In the genomic region with DNA sequence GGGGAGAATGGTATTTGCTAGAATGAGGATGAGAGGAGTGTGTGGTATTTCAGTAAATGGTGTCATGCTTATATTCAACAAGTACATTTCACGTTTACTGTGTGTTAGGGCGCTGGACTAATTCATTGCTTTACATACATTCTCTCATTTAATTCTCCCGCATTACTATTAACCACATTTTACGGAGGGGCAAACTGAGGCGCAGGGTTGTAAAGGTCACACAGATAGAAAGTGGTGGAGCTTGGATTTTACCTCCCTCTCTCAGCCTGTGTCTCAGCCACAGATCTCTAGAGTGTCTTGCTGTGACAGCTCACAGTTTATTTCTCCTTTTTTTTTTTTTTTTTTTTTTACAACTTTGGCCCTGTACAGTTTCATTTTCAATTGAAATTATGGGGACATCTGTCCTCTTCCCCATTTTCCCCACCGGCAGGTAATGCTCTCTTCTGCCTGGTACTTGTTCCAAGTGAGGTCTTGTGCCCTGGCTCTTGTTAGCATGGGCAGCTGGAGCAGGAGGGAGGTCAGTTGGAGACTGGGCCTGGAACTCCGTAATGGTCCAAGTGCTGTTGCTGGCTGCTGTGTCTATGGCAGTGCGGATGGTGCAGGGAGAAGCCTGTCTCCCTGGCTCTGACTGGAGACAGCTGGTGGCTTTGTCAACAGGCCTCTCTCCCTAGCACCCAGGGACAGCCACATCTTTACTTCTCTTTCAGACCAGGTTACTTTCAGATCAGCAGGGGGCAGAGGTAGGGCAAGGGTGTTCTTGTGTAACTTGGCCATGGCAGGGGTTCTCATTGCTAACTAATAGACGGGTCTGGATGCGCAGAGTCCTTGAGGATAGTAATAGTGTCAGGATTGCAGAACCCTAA, we compare ENCODE assay signal across 1 cellular context.
TF ChIP-seq lines count a peak whose summit lies in the region.

No MANE protein-coding gene starts in this region.

TF ChIP-seq in HepG2, 621 proteins besides CTCF, POLR2A, EP300 and RAD21 (continued from another document and continues in another):
- TF ChIP-seq, protein P1, sequence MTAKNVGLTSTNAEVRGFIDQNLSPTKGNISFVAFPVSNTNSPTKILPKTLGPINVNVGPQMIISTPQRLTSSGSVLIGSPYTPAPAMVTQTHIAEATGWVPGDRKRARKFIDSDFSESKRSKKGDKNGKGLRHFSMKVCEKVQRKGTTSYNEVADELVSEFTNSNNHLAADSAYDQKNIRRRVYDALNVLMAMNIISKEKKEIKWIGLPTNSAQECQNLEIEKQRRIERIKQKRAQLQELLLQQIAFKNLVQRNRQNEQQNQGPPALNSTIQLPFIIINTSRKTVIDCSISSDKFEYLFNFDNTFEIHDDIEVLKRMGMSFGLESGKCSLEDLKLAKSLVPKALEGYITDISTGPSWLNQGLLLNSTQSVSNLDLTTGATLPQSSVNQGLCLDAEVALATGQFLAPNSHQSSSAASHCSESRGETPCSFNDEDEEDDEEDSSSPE (CRISPR knock-in tag; IDR thresholded peaks at IDR 0.05): no peak
- TF ChIP-seq DPF2 (CRISPR knock-in tag; IDR thresholded peaks at IDR 0.05; ENCODE audit: borderline replicate concordance, low read depth) (no peak), MAFK (conservative IDR thresholded peaks at IDR 0.05 in 1 of 2, IDR thresholded peaks at IDR 0.05 in 1 of 2; ENCODE audit: low read length in 2 of 2) (no peak), ZSCAN9 (CRISPR knock-in tag; IDR thresholded peaks at IDR 0.05; ENCODE audit: borderline replicate concordance) (no peak), NFRKB (IDR thresholded peaks at IDR 0.05) (no peak), ZNF749 (CRISPR knock-in tag; IDR thresholded peaks at IDR 0.05; ENCODE audit: borderline replicate concordance) (no peak), MTF2 (CRISPR knock-in tag; IDR thresholded peaks at IDR 0.05; ENCODE audit: borderline replicate concordance) (no peak), ZNF431 (CRISPR knock-in tag; IDR thresholded peaks at IDR 0.05; ENCODE audit: borderline replicate concordance, low read depth) (no peak), YY1 (IDR thresholded peaks at IDR 0.05; ENCODE audit: insufficient read depth, insufficient replicate concordance, low read depth, low read length) (no peak), ZNF788 (CRISPR knock-in tag; IDR thresholded peaks at IDR 0.05; ENCODE audit: borderline replicate concordance) (peak; percentile 32; the same call in 1 of the 2 replicates), REXO4 (CRISPR knock-in tag; IDR thresholded peaks at IDR 0.05; ENCODE audit: borderline replicate concordance) (no peak), KDM5B (CRISPR knock-in tag; IDR thresholded peaks at IDR 0.05; ENCODE audit: borderline replicate concordance) (no peak), ZSCAN29 (CRISPR knock-in tag; conservative IDR thresholded peaks at IDR 0.05) (no peak), ZNF274 (CRISPR knock-in tag; IDR thresholded peaks at IDR 0.05) (no peak), ZNF564 (CRISPR knock-in tag; IDR thresholded peaks at IDR 0.05) (no peak), THYN1 (CRISPR knock-in tag; IDR thresholded peaks at IDR 0.05; ENCODE audit: borderline replicate concordance, low read depth) (no peak), FOXM1 (CRISPR knock-in tag; IDR thresholded peaks at IDR 0.05) (no peak), IKZF1 (IDR thresholded peaks at IDR 0.05) (no peak), PHF21A (CRISPR knock-in tag; IDR thresholded peaks at IDR 0.05) (peak; percentile 39; the same call in 1 of the 2 replicates), ZNF224 (CRISPR knock-in tag; IDR thresholded peaks at IDR 0.05) (no peak), CHD4 (IDR thresholded peaks at IDR 0.05; ENCODE audit: borderline replicate concordance, low read length) (peak; percentile 95; the same call in 1 of the 2 replicates), POLR2AphosphoS5 (IDR thresholded peaks at IDR 0.05; ENCODE audit: low read depth, low read length) (no peak), THAP11 (CRISPR knock-in tag; IDR thresholded peaks at IDR 0.05) (no peak), ZNF143 (CRISPR knock-in tag; IDR thresholded peaks at IDR 0.05) (no peak), FOXA1 (IDR thresholded peaks at IDR 0.05) (no peak), FOXA1 (CRISPR knock-in tag; IDR thresholded peaks at IDR 0.05) (peak; percentile 94), ZBTB20 (CRISPR knock-in tag; IDR thresholded peaks at IDR 0.05; ENCODE audit: borderline replicate concordance, low read depth) (no peak), ATF1 (CRISPR knock-in tag; IDR thresholded peaks at IDR 0.05) (no peak), ZNF331 (CRISPR knock-in tag; IDR thresholded peaks at IDR 0.05) (no peak; the same call in 1 of the 2 replicates), SNRNP70 (IDR thresholded peaks at IDR 0.05; ENCODE audit: low read depth, low read length) (no peak), SNAPC4 (CRISPR knock-in tag; IDR thresholded peaks at IDR 0.05) (no peak), ZNF33B (CRISPR knock-in tag; IDR thresholded peaks at IDR 0.05) (no peak), ZNF552 (CRISPR knock-in tag; IDR thresholded peaks at IDR 0.05; ENCODE audit: borderline replicate concordance) (no peak), ZC3H13 (CRISPR knock-in tag; IDR thresholded peaks at IDR 0.05) (no peak), GATAD2A (CRISPR knock-in tag; IDR thresholded peaks at IDR 0.05) (peak; percentile 49), HOXA7 (CRISPR knock-in tag; IDR thresholded peaks at IDR 0.05) (no peak), RXRA (CRISPR knock-in tag; IDR thresholded peaks at IDR 0.05) (0 out of 2 replicates have a peak, but pooled peaks have one; percentile 21), SATB2 (CRISPR knock-in tag; IDR thresholded peaks at IDR 0.05) (no peak), HDAC6 (IDR thresholded peaks at IDR 0.05; ENCODE audit: low read depth, low read length) (no peak), SAP130 (CRISPR knock-in tag; IDR thresholded peaks at IDR 0.05; ENCODE audit: low read depth) (peak; percentile 79), ZNF235 (CRISPR knock-in tag; IDR thresholded peaks at IDR 0.05; ENCODE audit: borderline replicate concordance) (no peak)
- TF ChIP-seq, protein P2, sequence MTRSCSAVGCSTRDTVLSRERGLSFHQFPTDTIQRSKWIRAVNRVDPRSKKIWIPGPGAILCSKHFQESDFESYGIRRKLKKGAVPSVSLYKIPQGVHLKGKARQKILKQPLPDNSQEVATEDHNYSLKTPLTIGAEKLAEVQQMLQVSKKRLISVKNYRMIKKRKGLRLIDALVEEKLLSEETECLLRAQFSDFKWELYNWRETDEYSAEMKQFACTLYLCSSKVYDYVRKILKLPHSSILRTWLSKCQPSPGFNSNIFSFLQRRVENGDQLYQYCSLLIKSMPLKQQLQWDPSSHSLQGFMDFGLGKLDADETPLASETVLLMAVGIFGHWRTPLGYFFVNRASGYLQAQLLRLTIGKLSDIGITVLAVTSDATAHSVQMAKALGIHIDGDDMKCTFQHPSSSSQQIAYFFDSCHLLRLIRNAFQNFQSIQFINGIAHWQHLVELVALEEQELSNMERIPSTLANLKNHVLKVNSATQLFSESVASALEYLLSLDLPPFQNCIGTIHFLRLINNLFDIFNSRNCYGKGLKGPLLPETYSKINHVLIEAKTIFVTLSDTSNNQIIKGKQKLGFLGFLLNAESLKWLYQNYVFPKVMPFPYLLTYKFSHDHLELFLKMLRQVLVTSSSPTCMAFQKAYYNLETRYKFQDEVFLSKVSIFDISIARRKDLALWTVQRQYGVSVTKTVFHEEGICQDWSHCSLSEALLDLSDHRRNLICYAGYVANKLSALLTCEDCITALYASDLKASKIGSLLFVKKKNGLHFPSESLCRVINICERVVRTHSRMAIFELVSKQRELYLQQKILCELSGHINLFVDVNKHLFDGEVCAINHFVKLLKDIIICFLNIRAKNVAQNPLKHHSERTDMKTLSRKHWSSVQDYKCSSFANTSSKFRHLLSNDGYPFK (CRISPR knock-in tag; IDR thresholded peaks at IDR 0.05; ENCODE audit: borderline replicate concordance): no peak
- TF ChIP-seq, protein P3, sequence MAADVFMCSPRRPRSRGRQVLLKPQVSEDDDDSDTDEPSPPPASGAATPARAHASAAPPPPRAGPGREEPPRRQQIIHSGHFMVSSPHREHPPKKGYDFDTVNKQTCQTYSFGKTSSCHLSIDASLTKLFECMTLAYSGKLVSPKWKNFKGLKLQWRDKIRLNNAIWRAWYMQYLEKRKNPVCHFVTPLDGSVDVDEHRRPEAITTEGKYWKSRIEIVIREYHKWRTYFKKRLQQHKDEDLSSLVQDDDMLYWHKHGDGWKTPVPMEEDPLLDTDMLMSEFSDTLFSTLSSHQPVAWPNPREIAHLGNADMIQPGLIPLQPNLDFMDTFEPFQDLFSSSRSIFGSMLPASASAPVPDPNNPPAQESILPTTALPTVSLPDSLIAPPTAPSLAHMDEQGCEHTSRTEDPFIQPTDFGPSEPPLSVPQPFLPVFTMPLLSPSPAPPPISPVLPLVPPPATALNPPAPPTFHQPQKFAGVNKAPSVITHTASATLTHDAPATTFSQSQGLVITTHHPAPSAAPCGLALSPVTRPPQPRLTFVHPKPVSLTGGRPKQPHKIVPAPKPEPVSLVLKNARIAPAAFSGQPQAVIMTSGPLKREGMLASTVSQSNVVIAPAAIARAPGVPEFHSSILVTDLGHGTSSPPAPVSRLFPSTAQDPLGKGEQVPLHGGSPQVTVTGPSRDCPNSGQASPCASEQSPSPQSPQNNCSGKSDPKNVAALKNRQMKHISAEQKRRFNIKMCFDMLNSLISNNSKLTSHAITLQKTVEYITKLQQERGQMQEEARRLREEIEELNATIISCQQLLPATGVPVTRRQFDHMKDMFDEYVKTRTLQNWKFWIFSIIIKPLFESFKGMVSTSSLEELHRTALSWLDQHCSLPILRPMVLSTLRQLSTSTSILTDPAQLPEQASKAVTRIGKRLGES (CRISPR knock-in tag; IDR thresholded peaks at IDR 0.05; ENCODE audit: borderline replicate concordance): no peak
- TF ChIP-seq, protein P4, sequence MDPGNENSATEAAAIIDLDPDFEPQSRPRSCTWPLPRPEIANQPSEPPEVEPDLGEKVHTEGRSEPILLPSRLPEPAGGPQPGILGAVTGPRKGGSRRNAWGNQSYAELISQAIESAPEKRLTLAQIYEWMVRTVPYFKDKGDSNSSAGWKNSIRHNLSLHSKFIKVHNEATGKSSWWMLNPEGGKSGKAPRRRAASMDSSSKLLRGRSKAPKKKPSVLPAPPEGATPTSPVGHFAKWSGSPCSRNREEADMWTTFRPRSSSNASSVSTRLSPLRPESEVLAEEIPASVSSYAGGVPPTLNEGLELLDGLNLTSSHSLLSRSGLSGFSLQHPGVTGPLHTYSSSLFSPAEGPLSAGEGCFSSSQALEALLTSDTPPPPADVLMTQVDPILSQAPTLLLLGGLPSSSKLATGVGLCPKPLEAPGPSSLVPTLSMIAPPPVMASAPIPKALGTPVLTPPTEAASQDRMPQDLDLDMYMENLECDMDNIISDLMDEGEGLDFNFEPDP (CRISPR knock-in tag; conservative IDR thresholded peaks at IDR 0.05): no peak
- TF ChIP-seq, protein P5, sequence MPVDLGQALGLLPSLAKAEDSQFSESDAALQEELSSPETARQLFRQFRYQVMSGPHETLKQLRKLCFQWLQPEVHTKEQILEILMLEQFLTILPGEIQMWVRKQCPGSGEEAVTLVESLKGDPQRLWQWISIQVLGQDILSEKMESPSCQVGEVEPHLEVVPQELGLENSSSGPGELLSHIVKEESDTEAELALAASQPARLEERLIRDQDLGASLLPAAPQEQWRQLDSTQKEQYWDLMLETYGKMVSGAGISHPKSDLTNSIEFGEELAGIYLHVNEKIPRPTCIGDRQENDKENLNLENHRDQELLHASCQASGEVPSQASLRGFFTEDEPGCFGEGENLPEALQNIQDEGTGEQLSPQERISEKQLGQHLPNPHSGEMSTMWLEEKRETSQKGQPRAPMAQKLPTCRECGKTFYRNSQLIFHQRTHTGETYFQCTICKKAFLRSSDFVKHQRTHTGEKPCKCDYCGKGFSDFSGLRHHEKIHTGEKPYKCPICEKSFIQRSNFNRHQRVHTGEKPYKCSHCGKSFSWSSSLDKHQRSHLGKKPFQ (CRISPR knock-in tag; IDR thresholded peaks at IDR 0.05; ENCODE audit: insufficient replicate concordance): no peak
- TF ChIP-seq, protein P6, sequence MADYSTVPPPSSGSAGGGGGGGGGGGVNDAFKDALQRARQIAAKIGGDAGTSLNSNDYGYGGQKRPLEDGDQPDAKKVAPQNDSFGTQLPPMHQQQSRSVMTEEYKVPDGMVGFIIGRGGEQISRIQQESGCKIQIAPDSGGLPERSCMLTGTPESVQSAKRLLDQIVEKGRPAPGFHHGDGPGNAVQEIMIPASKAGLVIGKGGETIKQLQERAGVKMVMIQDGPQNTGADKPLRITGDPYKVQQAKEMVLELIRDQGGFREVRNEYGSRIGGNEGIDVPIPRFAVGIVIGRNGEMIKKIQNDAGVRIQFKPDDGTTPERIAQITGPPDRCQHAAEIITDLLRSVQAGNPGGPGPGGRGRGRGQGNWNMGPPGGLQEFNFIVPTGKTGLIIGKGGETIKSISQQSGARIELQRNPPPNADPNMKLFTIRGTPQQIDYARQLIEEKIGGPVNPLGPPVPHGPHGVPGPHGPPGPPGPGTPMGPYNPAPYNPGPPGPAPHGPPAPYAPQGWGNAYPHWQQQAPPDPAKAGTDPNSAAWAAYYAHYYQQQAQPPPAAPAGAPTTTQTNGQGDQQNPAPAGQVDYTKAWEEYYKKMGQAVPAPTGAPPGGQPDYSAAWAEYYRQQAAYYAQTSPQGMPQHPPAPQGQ (CRISPR knock-in tag; IDR thresholded peaks at IDR 0.05; ENCODE audit: borderline replicate concordance): no peak
